In genomic region chr1:58211857-58212256, GRCh38 we compare ENCODE assay signal across 27 cellular contexts.
"Had no signal": no experiment of that assay in that cellular context is flagged by ENCODE, and none has a peak within 500 bp of the region (broad histone marks: within the 10 kb centered on the region; RNA-seq: fewer than 3 reads in every experiment).

No MANE protein-coding gene starts in this region.

- H3K9me3 ChIP-seq: ovary, psoas muscle, right lobe of liver, sigmoid colon, stomach, thoracic aorta, thyroid gland, tibial nerve, upper lobe of left lung, vagina had no signal

- H3K36me3 ChIP-seq: neural progenitor cell, ovary, right lobe of liver, sigmoid colon, stomach, thoracic aorta, thyroid gland, tibial nerve, upper lobe of left lung, vagina had no signal

- H3K4me3 Mint-ChIP-seq: nephron; neural progenitor cell; stimulated activated effector memory CD8-positive, alpha-beta T cell treated with anti-CD3 and anti-CD28 coated beads, Interleukin-12 subunit alpha, Interleukin-12 subunit beta, amount 100 ng/mL, for 72 hours; stimulated activated naive B cell treated with anti-CD40 and anti-IgM and Interleukin-4, amounts not matched to agents 10 μg/mL and 1 μg/mL and 100 μg/mL, for 72 hours; stimulated activated naive CD8-positive, alpha-beta T cell treated with anti-CD3 and anti-CD28 coated beads, Interleukin-15, Interleukin-2, amounts not matched to agents 100 ng/mL and 50 ng/mL, for 24 hours had no signal

- DNase-seq: occipital lobe; ovary; posterior cingulate gyrus; psoas muscle; right cardiac atrium; right lobe of liver; sigmoid colon; small intestine; stimulated activated CD4-positive, alpha-beta T cell treated with anti-CD3 and anti-CD28 coated beads, Interleukin-15, amount 100 ng/mL, for 24 hours; stimulated activated CD4-positive, alpha-beta T cell treated with anti-CD3 and anti-CD28 coated beads, Interleukin-2, amount 100 ng/mL, for 24 hours; stimulated activated CD4-positive, alpha-beta T cell treated with anti-CD3 and anti-CD28 coated beads, Interleukin-2, amount 100 ng/mL, for 48 hours; stimulated activated CD4-positive, alpha-beta T cell treated with anti-CD3 and anti-CD28 coated beads, Interleukin-4, amount 100 ng/mL, for 24 hours; stimulated activated naive B cell treated with anti-CD40 and anti-IgM and Interleukin-4, amounts not matched to agents 10 μg/mL and 1 μg/mL and 100 μg/mL, for 72 hours; stimulated activated naive CD4-positive, alpha-beta T cell treated with Interleukin-2 at 50 U/mL for 16 hours; stomach; thyroid gland; trophoblast cell; upper lobe of left lung had no signal

- H3K4me1 ChIP-seq: parathyroid adenoma, psoas muscle, sigmoid colon, stomach, thyroid gland, tibial nerve, upper lobe of left lung, vagina had no signal

- H3K4me2 ChIP-seq: neural progenitor cell had no signal

- H2AFZ ChIP-seq: neural progenitor cell, parathyroid adenoma had no signal

- H3K27me3 Mint-ChIP-seq: stimulated activated naive CD8-positive, alpha-beta T cell treated with anti-CD3 and anti-CD28 coated beads, Interleukin-15, Interleukin-2, amounts not matched to agents 100 ng/mL and 50 ng/mL, for 24 hours had no signal

- H3K9me3 Mint-ChIP-seq: nephron; neural progenitor cell; stimulated activated effector memory CD8-positive, alpha-beta T cell treated with anti-CD3 and anti-CD28 coated beads, Interleukin-12 subunit alpha, Interleukin-12 subunit beta, amount 100 ng/mL, for 72 hours; stimulated activated naive CD8-positive, alpha-beta T cell treated with anti-CD3 and anti-CD28 coated beads, Interleukin-15, Interleukin-2, amounts not matched to agents 100 ng/mL and 50 ng/mL, for 24 hours had no signal

- H3K4me3 ChIP-seq: neural progenitor cell, ovary, psoas muscle, right lobe of liver, sigmoid colon, stomach, thoracic aorta, thyroid gland, tibial nerve, upper lobe of left lung, vagina had no signal

- H3K9ac ChIP-seq: neural progenitor cell, parathyroid adenoma had no signal

- H3K79me2 ChIP-seq: parathyroid adenoma had no signal

- H3K36me3 Mint-ChIP-seq: stimulated activated effector memory CD8-positive, alpha-beta T cell treated with anti-CD3 and anti-CD28 coated beads, Interleukin-12 subunit alpha, Interleukin-12 subunit beta, amount 100 ng/mL, for 72 hours had no signal

- H3K27me3 ChIP-seq: neural progenitor cell, ovary, right lobe of liver, sigmoid colon, stomach, thyroid gland, tibial nerve, upper lobe of left lung, vagina had no signal

- H3K27ac ChIP-seq: neural progenitor cell, ovary, parathyroid adenoma, psoas muscle, right lobe of liver, sigmoid colon, stomach, thoracic aorta, thyroid gland, tibial nerve, upper lobe of left lung, vagina had no signal

- H3K27ac Mint-ChIP-seq: nephron; neural progenitor cell; progenitor cell of endocrine pancreas; stimulated activated effector memory CD8-positive, alpha-beta T cell treated with anti-CD3 and anti-CD28 coated beads, Interleukin-12 subunit alpha, Interleukin-12 subunit beta, amount 100 ng/mL, for 72 hours; stimulated activated naive B cell treated with anti-CD40 and anti-IgM and Interleukin-4, amounts not matched to agents 10 μg/mL and 1 μg/mL and 100 μg/mL, for 72 hours; stimulated activated naive CD8-positive, alpha-beta T cell treated with anti-CD3 and anti-CD28 coated beads, Interleukin-15, Interleukin-2, amounts not matched to agents 100 ng/mL and 50 ng/mL, for 24 hours had no signal

- H3K4me1 Mint-ChIP-seq: nephron; stimulated activated effector memory CD8-positive, alpha-beta T cell treated with anti-CD3 and anti-CD28 coated beads, Interleukin-12 subunit alpha, Interleukin-12 subunit beta, amount 100 ng/mL, for 72 hours; stimulated activated naive B cell treated with anti-CD40 and anti-IgM and Interleukin-4, amounts not matched to agents 10 μg/mL and 1 μg/mL and 100 μg/mL, for 72 hours had no signal
